ENCODE assay signal across 27 cellular contexts in the genomic region with DNA sequence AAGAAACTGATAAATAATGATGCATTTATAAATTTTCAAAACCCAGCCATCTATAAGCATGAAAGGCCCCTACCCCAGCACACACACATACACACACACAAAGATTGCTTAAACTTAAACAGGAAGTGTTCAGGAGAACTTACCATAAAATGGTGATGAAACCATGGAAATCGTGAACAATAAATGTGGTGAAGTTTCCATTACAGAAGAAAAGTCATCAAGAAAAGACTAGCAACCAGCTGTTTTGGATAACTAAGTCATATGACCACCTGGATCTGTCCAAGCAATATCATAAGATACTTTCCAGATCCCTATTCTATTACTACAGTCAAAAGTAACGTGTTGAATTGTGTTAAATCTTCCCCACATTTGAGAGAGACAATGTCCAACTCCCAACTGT. TPM values are rescaled to one million over a fixed set of nuclear protein-coding genes. Genes with fewer than 3 reads are reported as not detected.
DNase-seq lines count a peak whose midpoint lies in the region; ATAC-seq and TF ChIP-seq lines count a peak whose summit lies in the region.
"Had no signal": no experiment of that assay in that cellular context is flagged by ENCODE, and none has a peak within 500 bp of the region (broad histone marks: within the 10 kb centered on the region; RNA-seq: fewer than 3 reads in every experiment).

No MANE protein-coding gene starts in this region.

- TF ChIP-seq EP300 in gastroesophageal sphincter (IDR thresholded peaks at IDR 0.05) = no peak

- no peak for ATAC-seq in gastroesophageal sphincter
- ATAC-seq in upper lobe of right lung = no peak
- ATAC-seq: CD8-positive, alpha-beta T cell; left cardiac atrium; pancreas had no signal

- H3K4me1 ChIP-seq in A673 (ENCODE audit: insufficient read depth, low read length, poor library complexity, severe bottlenecking) (peaks cover 34% of the 10 kb centered on the region), ascending aorta (peaks cover 0 to 40% of the 10 kb centered on the region in 2 donors), gastroesophageal sphincter (peaks cover 0 to 42% (median 0%) of the 10 kb centered on the region in 3 donors), upper lobe of right lung (no peaks in the 10 kb centered on the region), testis (no peaks in the 10 kb centered on the region)
- H3K4me1 ChIP-seq: pancreas, uterus had no signal

- CTCF ChIA-PET in A673 (lab: Charles Lee) = no interaction called here

- BruUV-seq in A673 (replicated peaks; lab: Mats Ljungman, UMichigan) = no TSS peak

- WGBS in gastroesophageal sphincter (ENCODE audit: low coverage in 1 of 2), 2 donors = 12 to 14% methylated on average over 2 of the region's 2 CpGs
- 70 to 84% methylated on average over 2 of the region's 2 CpGs for WGBS in testis, 2 donors

- H3K27ac ChIP-seq in A673 (ENCODE audit: low read depth, low read length, poor library complexity, severe bottlenecking) (peak overlapping the region; percentile 31), ascending aorta (peak overlapping the region; percentile 82 to 85), gastroesophageal sphincter (peak overlapping the region in 3 of 4 donors; percentile 1 to 22 (median 13)), upper lobe of right lung (no peak overlapping the region), testis (no peak overlapping the region)
- H3K27ac ChIP-seq: epithelial cell of prostate, hepatocyte, pancreas, uterus had no signal

- POLR2A ChIA-PET in A673 (lab: Charles Lee; ENCODE audit: low non-redundant PET) = no interaction called here

- TF ChIP-seq CTCF in A673 (conservative IDR thresholded peaks at IDR 0.05; ENCODE audit: low read depth, low read length) (no peak), ascending aorta (IDR thresholded peaks at IDR 0.05) (no peak), gastroesophageal sphincter (IDR thresholded peaks at IDR 0.05) (no peak), upper lobe of right lung (IDR thresholded peaks at IDR 0.05) (no peak), testis (IDR thresholded peaks at IDR 0.05) (no peak)

- TF ChIP-seq POLR2A in gastroesophageal sphincter (IDR thresholded peaks at IDR 0.05) = no peak
- TF ChIP-seq POLR2A in testis (IDR thresholded peaks at IDR 0.05) = no peak

- no peaks in the 10 kb centered on the region for H3K9me3 ChIP-seq in A673 (ENCODE audit: low read depth, low read length, poor library complexity, severe bottlenecking)
- no peaks in the 10 kb centered on the region for H3K9me3 ChIP-seq in ascending aorta
- H3K9me3 ChIP-seq in gastroesophageal sphincter = no peaks in the 10 kb centered on the region
- no peaks in the 10 kb centered on the region for H3K9me3 ChIP-seq in upper lobe of right lung
- no peaks in the 10 kb centered on the region for H3K9me3 ChIP-seq in testis
- H3K9me3 ChIP-seq: pancreas, uterus had no signal

- no peaks in the 10 kb centered on the region for H3K36me3 ChIP-seq in A673 (ENCODE audit: insufficient read depth, low read length, poor library complexity, severe bottlenecking)
- H3K36me3 ChIP-seq in ascending aorta = no peaks in the 10 kb centered on the region
- no peaks in the 10 kb centered on the region for H3K36me3 ChIP-seq in gastroesophageal sphincter
- H3K36me3 ChIP-seq in upper lobe of right lung = no peaks in the 10 kb centered on the region
- H3K36me3 ChIP-seq in testis (ENCODE audit: low read depth, missing control alignments) = no peaks in the 10 kb centered on the region
- H3K36me3 ChIP-seq: pancreas, uterus had no signal

- DNase-seq in A673 (ENCODE audit: low spot score) (peak; percentile 54), NOMO-1 (lab: John Stamatoyannopoulos, UW; ENCODE audit: unreplicated experiment in 2 of 2) (peak; percentile 62 to 63), ascending aorta (ENCODE audit: low spot score in 2 of 2) (no peak), upper lobe of right lung (no peak), NCI-H345 treated with DMSO at 0.1 percent for 48 hours (lab: John Stamatoyannopoulos, UW; ENCODE audit: unreplicated experiment) (no peak), NCI-H128 (lab: John Stamatoyannopoulos, UW; ENCODE audit: unreplicated experiment) (no peak), testis (no peak)
- DNase-seq: 8988T; activated CD4-positive, alpha-beta T cell treated with anti-CD3 and anti-CD28 coated beads, Interleukin-2, amount 50 U/mL, for 4 hours; activated naive CD4-positive, alpha-beta T cell treated with Interleukin-2 at 50 U/mL for 16 hours; CD8-positive, alpha-beta T cell; DMS 273 treated with DMSO at 0.1 percent for 48 hours; EL; IMR-90; left cardiac atrium; mammary epithelial cell; NCI-H1417; NCI-H2081 treated with DMSO at 0.1 percent for 48 hours; NCI-H226; pancreas; stimulated activated CD4-positive, alpha-beta T cell treated with anti-CD3 and anti-CD28 coated beads, Interleukin-1b, Interleukin-23, amount 100 ng/mL, for 48 hours; substantia nigra; uterus had no signal

- intact Hi-C loops in A673 (cut with micrococcal nuclease; ENCODE audit: unreplicated experiment) (no loop called here), ascending aorta (cut with DNase I) (loop anchor here (5.0 kb wide), 1 partner anchor 54 kb away; no protein-coding TSS in a partner anchor), upper lobe of right lung (cut with DNase I) (loop anchor here (10.0 kb wide), 2 partner anchors 104 to 304 kb away; no protein-coding TSS in a partner anchor), testis (cut with DNase I; ENCODE audit: low total_unique reads) (loop anchor here (10.0 kb wide), 1 partner anchor 104 kb away; no protein-coding TSS in a partner anchor)

- H3K4me3 ChIP-seq in A673 (ENCODE audit: low read depth, low read length, poor library complexity, severe bottlenecking) (no peak overlapping the region), ascending aorta (no peak overlapping the region), gastroesophageal sphincter (no peak overlapping the region), upper lobe of right lung (no peak overlapping the region), testis (no peak overlapping the region)
- H3K4me3 ChIP-seq: hepatocyte, pancreas, smooth muscle cell, uterus had no signal

- H3K27me3 ChIP-seq in A673 (replicated peaks; ENCODE audit: insufficient read depth, low read depth, low read length, poor library complexity) = no peaks in the 10 kb centered on the region
- no peaks in the 10 kb centered on the region for H3K27me3 ChIP-seq in ascending aorta
- H3K27me3 ChIP-seq in gastroesophageal sphincter = no peaks in the 10 kb centered on the region
- H3K27me3 ChIP-seq in upper lobe of right lung = no peaks in the 10 kb centered on the region
- no peaks in the 10 kb centered on the region for H3K27me3 ChIP-seq in testis
- H3K27me3 ChIP-seq: hepatocyte, pancreas, uterus had no signal

RNA-seq across cellular contexts. Expression of gene RGS5, which starts 24.1 kb away (rescaled TPM):
- total RNA-seq in A673 (2021) (4.7 and 6.3 TPM in 2 replicates), ascending aorta (732 TPM), gastroesophageal sphincter (100 to 1,000 TPM; 267 to 427 (median 386) TPM), upper lobe of right lung (93.1 TPM), testis (100 to 1,000 TPM; 214 to 237 TPM)
- polyA plus RNA-seq in testis (ENCODE audit: insufficient read depth, low read depth, low replicate concordance) = 84.7 TPM

Comparison
In these comparisons a context has a peak if more than half of its experiments do, and no peak if none do; other contexts are left out.
1. DNase-seq: peak in A673 (single experiment) and NOMO-1 (2 of 2); none in ascending aorta (0 of 2), upper lobe of right lung (single experiment), NCI-H345 treated with DMSO at 0.1 percent for 48 hours (single experiment), NCI-H128 (single experiment) and testis (single experiment).
2. H3K27ac ChIP-seq: peak in A673 (single experiment), ascending aorta (2 of 2) and gastroesophageal sphincter (3 of 4); none in upper lobe of right lung (single experiment) and testis (0 of 2).
3. RNA of gene RGS5, which starts 24.1 kb away (total RNA-seq): 732 TPM in ascending aorta (single experiment), 267 to 427 TPM in gastroesophageal sphincter, 214 to 237 TPM in testis and 93.1 TPM in upper lobe of right lung (single experiment); 4.7 to 6.3 TPM in A673; every median in the first group is over 10 times any median in the second.